ENCODE assay signal across 16 cellular contexts in genomic region chr7:156073366-156074052, GRCh38.
"Had no signal": no experiment of that assay in that cellular context is flagged by ENCODE, and none has a peak within 500 bp of the region (broad histone marks: within the 10 kb centered on the region; RNA-seq: fewer than 3 reads in every experiment).

No MANE protein-coding gene starts in this region.

- H3K4me3 ChIP-seq: esophagus muscularis mucosa, gastroesophageal sphincter, heart left ventricle, sigmoid colon, thoracic aorta had no signal

- H3K36me3 ChIP-seq: esophagus muscularis mucosa, gastroesophageal sphincter, heart left ventricle, sigmoid colon, thoracic aorta had no signal

- H3K4me1 ChIP-seq: esophagus muscularis mucosa, gastroesophageal sphincter, heart left ventricle, sigmoid colon had no signal

- H3K9me3 ChIP-seq: esophagus muscularis mucosa, gastroesophageal sphincter, heart left ventricle, sigmoid colon, thoracic aorta had no signal

- H3K27me3 ChIP-seq: esophagus muscularis mucosa, gastroesophageal sphincter, sigmoid colon had no signal

- ATAC-seq: activated CD4-positive, alpha-beta T cell treated with anti-CD3 and anti-CD28 coated beads for 36 hours; activated naive CD4-positive, alpha-beta T cell treated with anti-CD3 and anti-CD28 coated beads, Interleukin-2, amount 50 U/mL, for 72 hours; gastroesophageal sphincter; heart left ventricle; naive thymus-derived CD8-positive, alpha-beta T cell; stimulated activated memory B cell treated with anti-CD40 and anti-IgM and Interleukin-4, amounts not matched to agents 10 μg/mL and 1 μg/mL and 100 μg/mL, for 72 hours; WTC11 had no signal

- DNase-seq: activated CD4-positive, alpha-beta T cell treated with anti-CD3 and anti-CD28 coated beads for 36 hours; activated CD4-positive, alpha-beta T cell treated with anti-CD3 and anti-CD28 coated beads, Interleukin-2, amount 50 U/mL, for 48 hours; activated gamma-delta T cell treated with Interleukin-2 at 50 U/mL for 16 hours; effector CD8-positive, alpha-beta T cell; heart left ventricle; kidney glomerular epithelial cell; mesendoderm; sigmoid colon; stimulated activated CD4-positive, alpha-beta T cell treated with anti-CD3 and anti-CD28 coated beads, Interleukin-4, amount 100 ng/mL, for 4 hours had no signal

- H3K27ac ChIP-seq: esophagus muscularis mucosa, gastroesophageal sphincter, heart left ventricle, sigmoid colon, thoracic aorta had no signal
